In genomic region chr2:19988600-19988999, GRCh38 we compare ENCODE assay signal across 10 cellular contexts. TPM values are rescaled to one million over a fixed set of nuclear protein-coding genes. Genes with fewer than 3 reads are reported as not detected.
DNase-seq lines count a peak whose midpoint lies in the region; ATAC-seq and TF ChIP-seq lines count a peak whose summit lies in the region.
"Had no signal": no experiment of that assay in that cellular context is flagged by ENCODE, and none has a peak within 500 bp of the region (broad histone marks: within the 10 kb centered on the region; RNA-seq: fewer than 3 reads in every experiment).

No MANE protein-coding gene starts in this region.

- no peak for TF ChIP-seq POLR2A in heart left ventricle (IDR thresholded peaks at IDR 0.05)
- TF ChIP-seq POLR2A in sigmoid colon (IDR thresholded peaks at IDR 0.05) = no peak

- 72 to 85% (median 75%) methylated on average over 2 of the region's 2 CpGs for WGBS in heart left ventricle, 4 donors
- WGBS in sigmoid colon, 2 donors = 81 to 88% methylated on average over 2 of the region's 2 CpGs

- no peak for ATAC-seq in heart left ventricle

- no peak overlapping the region for H3K27ac ChIP-seq in left ventricle myocardium inferior (replicated peaks)
- H3K27ac ChIP-seq in heart left ventricle = no peak overlapping the region
- H3K27ac ChIP-seq in sigmoid colon = no peak overlapping the region
- H3K27ac ChIP-seq: thyroid gland had no signal

- H3K4me1 ChIP-seq in left ventricle myocardium inferior (peaks cover 26% of the 10 kb centered on the region), heart left ventricle (peaks cover 0 to 20% (median 6%) of the 10 kb centered on the region in 12 donors), sigmoid colon (peaks cover 0 to 21% (median 12%) of the 10 kb centered on the region in 4 donors)

- peaks cover 9% of the 10 kb centered on the region for H3K9me3 Mint-ChIP-seq in activated T-helper 1 cell treated with anti-CD3 and anti-CD28 coated beads, Interleukin-12 subunit alpha, Interleukin-12 subunit beta, Interleukin-2, Interleukin-4 antibody, amounts not matched to agents 30 ng/mL and 10 ng/mL and 1 ng/mL, durations not matched to agents 14 hours and 24 hours and 36 hours
- no peaks in the 10 kb centered on the region for H3K9me3 Mint-ChIP-seq in type B pancreatic cell

- peaks cover 19% of the 10 kb centered on the region for H3K4me1 Mint-ChIP-seq in activated T-helper 1 cell treated with anti-CD3 and anti-CD28 coated beads, Interleukin-12 subunit alpha, Interleukin-12 subunit beta, Interleukin-2, Interleukin-4 antibody, amounts not matched to agents 30 ng/mL and 10 ng/mL and 1 ng/mL, durations not matched to agents 14 hours and 24 hours and 36 hours (ENCODE audit: low read depth)
- peaks cover 26% of the 10 kb centered on the region for H3K4me1 Mint-ChIP-seq in type B pancreatic cell (ENCODE audit: unreplicated experiment)

- H3K27me3 ChIP-seq in left ventricle myocardium inferior (ENCODE audit: low read depth) (no peaks in the 10 kb centered on the region), heart left ventricle (peaks cover 0 to 15% (median 0%) of the 10 kb centered on the region in 9 donors), sigmoid colon (no peaks in the 10 kb centered on the region)
- H3K27me3 ChIP-seq: SJSA1, thyroid gland had no signal

- peak overlapping the region; percentile 90 for H3K4me3 Mint-ChIP-seq in activated T-helper 1 cell treated with anti-CD3 and anti-CD28 coated beads, Interleukin-12 subunit alpha, Interleukin-12 subunit beta, Interleukin-2, Interleukin-4 antibody, amounts not matched to agents 30 ng/mL and 10 ng/mL and 1 ng/mL, durations not matched to agents 14 hours and 24 hours and 36 hours
- peak overlapping the region; percentile 96 for H3K4me3 Mint-ChIP-seq in type B pancreatic cell

- H3K36me3 Mint-ChIP-seq in activated T-helper 1 cell treated with anti-CD3 and anti-CD28 coated beads, Interleukin-12 subunit alpha, Interleukin-12 subunit beta, Interleukin-2, Interleukin-4 antibody, amounts not matched to agents 30 ng/mL and 10 ng/mL and 1 ng/mL, durations not matched to agents 14 hours and 24 hours and 36 hours (ENCODE audit: low read depth) = peaks cover 12% of the 10 kb centered on the region
- H3K36me3 Mint-ChIP-seq in type B pancreatic cell = peaks cover 16% of the 10 kb centered on the region

- no peaks in the 10 kb centered on the region for H3K9me3 ChIP-seq in left ventricle myocardium inferior (replicated peaks)
- H3K9me3 ChIP-seq in heart left ventricle = no peaks in the 10 kb centered on the region
- no peaks in the 10 kb centered on the region for H3K9me3 ChIP-seq in sigmoid colon
- H3K9me3 ChIP-seq: SJSA1, thyroid gland had no signal

- no peak for TF ChIP-seq EP300 in sigmoid colon (IDR thresholded peaks at IDR 0.05)

- TF ChIP-seq CTCF in left ventricle myocardium inferior (IDR thresholded peaks at IDR 0.05; ENCODE audit: borderline replicate concordance) = no peak
- TF ChIP-seq CTCF in heart left ventricle (IDR thresholded peaks at IDR 0.05) = no peak
- TF ChIP-seq CTCF in type B pancreatic cell (conservative IDR thresholded peaks at IDR 0.05) = no peak
- TF ChIP-seq CTCF in sigmoid colon (IDR thresholded peaks at IDR 0.05) = no peak

- peaks cover 22% of the 10 kb centered on the region for H3K27me3 Mint-ChIP-seq in activated T-helper 1 cell treated with anti-CD3 and anti-CD28 coated beads, Interleukin-12 subunit alpha, Interleukin-12 subunit beta, Interleukin-2, Interleukin-4 antibody, amounts not matched to agents 30 ng/mL and 10 ng/mL and 1 ng/mL, durations not matched to agents 14 hours and 24 hours and 36 hours (ENCODE audit: insufficient read depth)
- H3K27me3 Mint-ChIP-seq in type B pancreatic cell = no peaks in the 10 kb centered on the region

- DNase-seq in left ventricle myocardium inferior (no peak), heart left ventricle (no peak), type B pancreatic cell (ENCODE audit: extremely low spot score, unreplicated experiment) (no peak), NCI-H774 (lab: John Stamatoyannopoulos, UW) (no peak), sigmoid colon (no peak)
- DNase-seq in activated T-helper 1 cell treated with anti-CD3 and anti-CD28 coated beads, Interleukin-12 subunit alpha, Interleukin-12 subunit beta, Interleukin-2, Interleukin-4 antibody, amounts not matched to agents 30 ng/mL and 10 ng/mL and 1 ng/mL, durations not matched to agents 14 hours and 24 hours and 36 hours (ENCODE audit: low spot score) = no peak
- no peak for DNase-seq in activated effector memory CD4-positive, alpha-beta T cell treated with anti-CD3 and anti-CD28 coated beads, Interleukin-2, amount 50 U/mL, for 16 hours
- DNase-seq: thyroid gland had no signal

- intact Hi-C loops in left ventricle myocardium inferior (cut with micrococcal nuclease) = no loop called here
- intact Hi-C loops in heart left ventricle (cut with DNase I) = no loop called here
- intact Hi-C loops in activated T-helper 1 cell treated with anti-CD3 and anti-CD28 coated beads, Interleukin-12 subunit alpha, Interleukin-12 subunit beta, Interleukin-2, Interleukin-4 antibody, amounts not matched to agents 30 ng/mL and 10 ng/mL and 1 ng/mL, durations not matched to agents 14 hours and 24 hours and 36 hours (cut with micrococcal nuclease) = no loop called here
- intact Hi-C loops in sigmoid colon (cut with DNase I) = no loop called here

- H3K36me3 ChIP-seq in left ventricle myocardium inferior (no peaks in the 10 kb centered on the region), heart left ventricle (peaks cover 0 to 11% (median 0%) of the 10 kb centered on the region in 9 donors), sigmoid colon (peaks cover 0 to 22% (median 0%) of the 10 kb centered on the region in 4 donors)
- H3K36me3 ChIP-seq: thyroid gland had no signal

- H3K4me3 ChIP-seq in left ventricle myocardium inferior (peak overlapping the region; percentile 90), heart left ventricle (peak overlapping the region in 6 of 12 donors; percentile 64 to 97 (median 76)), iPS-11a (ENCODE audit: low read depth, low read length) (peak overlapping the region; percentile 87), sigmoid colon (no peak overlapping the region)

- H3K27ac Mint-ChIP-seq in activated T-helper 1 cell treated with anti-CD3 and anti-CD28 coated beads, Interleukin-12 subunit alpha, Interleukin-12 subunit beta, Interleukin-2, Interleukin-4 antibody, amounts not matched to agents 30 ng/mL and 10 ng/mL and 1 ng/mL, durations not matched to agents 14 hours and 24 hours and 36 hours = no peak overlapping the region
- no peak overlapping the region for H3K27ac Mint-ChIP-seq in type B pancreatic cell

RNA-seq across cellular contexts. Expression of gene WDR35, which starts 1.3 kb away (rescaled TPM):
- total RNA-seq in left ventricle myocardium inferior (4.8 TPM), heart left ventricle (1 to 10 TPM; 3.1 to 8.5 (median 5.1) TPM), type B pancreatic cell (ENCODE audit: low replicate concordance) (4.5 and 15.0 TPM in 2 replicates), sigmoid colon (10 to 100 TPM in 3 of 4 donors, 1 to 10 TPM in 1; 7.2 to 15.5 (median 11.9) TPM)
- polyA plus RNA-seq in heart left ventricle (1 to 10 TPM; 1.1 to 4.8 TPM), sigmoid colon (1 to 10 TPM in 1 of 3 donors, under 1 TPM in 2; 0.46 to 2.2 (median 0.60) TPM)
- total RNA-seq in activated T-helper 1 cell treated with anti-CD3 and anti-CD28 coated beads, Interleukin-12 subunit alpha, Interleukin-12 subunit beta, Interleukin-2, Interleukin-4 antibody, amounts not matched to agents 30 ng/mL and 10 ng/mL and 1 ng/mL, durations not matched to agents 14 hours and 24 hours and 36 hours = 7.7 and 7.8 TPM in 2 replicates

RNA-seq across cellular contexts. Expression of gene MATN3, which starts 23.9 kb away (rescaled TPM):
- total RNA-seq in left ventricle myocardium inferior (0.22 TPM), heart left ventricle (under 1 TPM in 5 of 9 donors, not detected in 4; 0.12 to 0.48 (median 0.25) TPM), type B pancreatic cell (ENCODE audit: low replicate concordance) (0.45 and 3.0 TPM in 2 replicates), sigmoid colon (under 1 TPM; 0.54 to 0.82 (median 0.63) TPM)
- polyA plus RNA-seq in heart left ventricle (under 1 TPM; 0.19 to 0.29 TPM), sigmoid colon (under 1 TPM in 1 of 3 donors, not detected in 2; 0.32 TPM)
- total RNA-seq in activated T-helper 1 cell treated with anti-CD3 and anti-CD28 coated beads, Interleukin-12 subunit alpha, Interleukin-12 subunit beta, Interleukin-2, Interleukin-4 antibody, amounts not matched to agents 30 ng/mL and 10 ng/mL and 1 ng/mL, durations not matched to agents 14 hours and 24 hours and 36 hours = not detected in 2 replicates

Comparison
In these comparisons a context has a peak if more than half of its experiments do, and no peak if none do; other contexts are left out.
1. H3K4me3 ChIP-seq: peak in left ventricle myocardium inferior (single experiment) and iPS-11a (single experiment); none in sigmoid colon (0 of 4).